Comparison of ENCODE assay signal across 1 cellular context in the genomic region with DNA sequence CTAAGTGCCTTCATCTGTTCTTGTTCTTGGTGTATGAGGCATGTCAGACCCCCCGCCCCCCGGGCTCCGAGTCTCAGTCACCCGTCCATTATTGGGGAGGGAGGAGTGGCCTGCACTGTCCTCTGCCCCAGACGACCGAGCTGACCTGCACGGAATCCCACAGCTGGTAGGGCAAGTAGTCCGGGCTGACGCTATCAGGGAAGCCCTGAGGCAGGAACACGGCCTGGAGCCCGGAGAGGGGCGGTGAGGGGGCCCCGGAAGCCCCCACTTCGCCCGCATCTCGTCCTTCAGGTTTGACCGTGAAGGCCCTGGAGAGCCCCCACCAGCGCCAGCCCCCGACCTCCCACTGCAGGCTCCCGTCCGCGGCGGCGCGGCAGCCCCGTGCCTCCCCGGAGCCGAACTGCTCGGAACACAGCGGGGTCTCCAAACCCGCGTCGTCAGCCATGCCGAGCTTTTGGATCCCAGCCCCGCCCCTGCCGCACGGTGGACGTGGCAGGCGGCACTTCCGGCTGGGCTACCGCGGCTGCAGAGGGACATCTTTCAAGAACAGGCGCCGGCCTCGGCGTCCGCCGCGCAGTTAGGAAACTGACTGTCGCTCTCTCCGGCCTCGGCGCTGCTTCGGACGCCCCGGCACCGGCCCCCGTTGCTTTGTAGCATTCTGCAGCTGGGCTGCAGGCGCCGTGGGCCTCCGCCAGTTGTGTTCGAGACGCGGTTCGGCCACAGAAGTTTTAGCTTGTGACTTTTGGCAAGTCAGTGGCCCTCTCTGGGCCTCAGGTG.
TF ChIP-seq lines count a peak whose summit lies in the region.

A gene (minus strand): TSS at position 463 of the 777 bp plus-strand sequence. CDS start 18 bp downstream, at position 445.

TF ChIP-seq in HepG2, 621 proteins besides CTCF, POLR2A, EP300 and RAD21 (continued from another document and continues in another):
- TF ChIP-seq HDAC1 (CRISPR knock-in tag; IDR thresholded peaks at IDR 0.05) = peak; percentile 95
- TF ChIP-seq HDAC2 (CRISPR knock-in tag; IDR thresholded peaks at IDR 0.05) = peak; percentile 95
- no peak for TF ChIP-seq IKZF1 (IDR thresholded peaks at IDR 0.05)
- TF ChIP-seq, protein P1, sequence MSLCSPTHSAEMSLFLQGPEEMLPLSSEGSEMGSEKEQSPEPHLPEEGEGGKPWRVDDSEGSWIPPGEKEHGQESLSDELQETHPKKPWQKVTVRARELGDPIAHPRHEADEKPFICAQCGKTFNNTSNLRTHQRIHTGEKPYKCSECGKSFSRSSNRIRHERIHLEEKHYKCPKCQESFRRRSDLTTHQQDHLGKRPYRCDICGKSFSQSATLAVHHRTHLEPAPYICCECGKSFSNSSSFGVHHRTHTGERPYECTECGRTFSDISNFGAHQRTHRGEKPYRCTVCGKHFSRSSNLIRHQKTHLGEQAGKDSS (CRISPR knock-in tag; IDR thresholded peaks at IDR 0.05; ENCODE audit: borderline replicate concordance, low read depth) = peak; percentile 67; the same call in 1 of the 2 replicates
- TF ChIP-seq ZNF703 (CRISPR knock-in tag; IDR thresholded peaks at IDR 0.05; ENCODE audit: borderline replicate concordance) = no peak
- TF ChIP-seq TMF1 (CRISPR knock-in tag; IDR thresholded peaks at IDR 0.05; ENCODE audit: low read depth) = peak; percentile 64; the same call in 1 of the 2 replicates
- no peak for TF ChIP-seq TCF7 (IDR thresholded peaks at IDR 0.05; ENCODE audit: low read depth)
- TF ChIP-seq ZNF788 (CRISPR knock-in tag; IDR thresholded peaks at IDR 0.05; ENCODE audit: borderline replicate concordance) = peak; percentile 99
- TF ChIP-seq, protein P2, sequence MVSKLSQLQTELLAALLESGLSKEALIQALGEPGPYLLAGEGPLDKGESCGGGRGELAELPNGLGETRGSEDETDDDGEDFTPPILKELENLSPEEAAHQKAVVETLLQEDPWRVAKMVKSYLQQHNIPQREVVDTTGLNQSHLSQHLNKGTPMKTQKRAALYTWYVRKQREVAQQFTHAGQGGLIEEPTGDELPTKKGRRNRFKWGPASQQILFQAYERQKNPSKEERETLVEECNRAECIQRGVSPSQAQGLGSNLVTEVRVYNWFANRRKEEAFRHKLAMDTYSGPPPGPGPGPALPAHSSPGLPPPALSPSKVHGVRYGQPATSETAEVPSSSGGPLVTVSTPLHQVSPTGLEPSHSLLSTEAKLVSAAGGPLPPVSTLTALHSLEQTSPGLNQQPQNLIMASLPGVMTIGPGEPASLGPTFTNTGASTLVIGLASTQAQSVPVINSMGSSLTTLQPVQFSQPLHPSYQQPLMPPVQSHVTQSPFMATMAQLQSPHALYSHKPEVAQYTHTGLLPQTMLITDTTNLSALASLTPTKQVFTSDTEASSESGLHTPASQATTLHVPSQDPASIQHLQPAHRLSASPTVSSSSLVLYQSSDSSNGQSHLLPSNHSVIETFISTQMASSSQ (IDR thresholded peaks at IDR 0.05; ENCODE audit: low read depth) = peak; percentile 14; the same call in 1 of the 2 replicates
- TF ChIP-seq, protein P2 (CRISPR knock-in tag; IDR thresholded peaks at IDR 0.05; ENCODE audit: borderline replicate concordance) = peak; percentile 87
- TF ChIP-seq ZNF672 (CRISPR knock-in tag; IDR thresholded peaks at IDR 0.05) = peak; percentile 82; the same call in 1 of the 2 replicates
- peak; percentile 93 for TF ChIP-seq ZNF329 (CRISPR knock-in tag; IDR thresholded peaks at IDR 0.05; ENCODE audit: low read depth)
- TF ChIP-seq ZNF296 (CRISPR knock-in tag; conservative IDR thresholded peaks at IDR 0.05) = no peak; the same call in 1 of the 2 replicates
- no peak for TF ChIP-seq KLF12 (CRISPR knock-in tag; IDR thresholded peaks at IDR 0.05; ENCODE audit: borderline replicate concordance)
- TF ChIP-seq SUZ12 (IDR thresholded peaks at IDR 0.05; ENCODE audit: low read depth, low read length) = no peak
- TF ChIP-seq MAFF (IDR thresholded peaks at IDR 0.05; ENCODE audit: low read depth, low read length) = no peak
- TF ChIP-seq, protein P3, sequence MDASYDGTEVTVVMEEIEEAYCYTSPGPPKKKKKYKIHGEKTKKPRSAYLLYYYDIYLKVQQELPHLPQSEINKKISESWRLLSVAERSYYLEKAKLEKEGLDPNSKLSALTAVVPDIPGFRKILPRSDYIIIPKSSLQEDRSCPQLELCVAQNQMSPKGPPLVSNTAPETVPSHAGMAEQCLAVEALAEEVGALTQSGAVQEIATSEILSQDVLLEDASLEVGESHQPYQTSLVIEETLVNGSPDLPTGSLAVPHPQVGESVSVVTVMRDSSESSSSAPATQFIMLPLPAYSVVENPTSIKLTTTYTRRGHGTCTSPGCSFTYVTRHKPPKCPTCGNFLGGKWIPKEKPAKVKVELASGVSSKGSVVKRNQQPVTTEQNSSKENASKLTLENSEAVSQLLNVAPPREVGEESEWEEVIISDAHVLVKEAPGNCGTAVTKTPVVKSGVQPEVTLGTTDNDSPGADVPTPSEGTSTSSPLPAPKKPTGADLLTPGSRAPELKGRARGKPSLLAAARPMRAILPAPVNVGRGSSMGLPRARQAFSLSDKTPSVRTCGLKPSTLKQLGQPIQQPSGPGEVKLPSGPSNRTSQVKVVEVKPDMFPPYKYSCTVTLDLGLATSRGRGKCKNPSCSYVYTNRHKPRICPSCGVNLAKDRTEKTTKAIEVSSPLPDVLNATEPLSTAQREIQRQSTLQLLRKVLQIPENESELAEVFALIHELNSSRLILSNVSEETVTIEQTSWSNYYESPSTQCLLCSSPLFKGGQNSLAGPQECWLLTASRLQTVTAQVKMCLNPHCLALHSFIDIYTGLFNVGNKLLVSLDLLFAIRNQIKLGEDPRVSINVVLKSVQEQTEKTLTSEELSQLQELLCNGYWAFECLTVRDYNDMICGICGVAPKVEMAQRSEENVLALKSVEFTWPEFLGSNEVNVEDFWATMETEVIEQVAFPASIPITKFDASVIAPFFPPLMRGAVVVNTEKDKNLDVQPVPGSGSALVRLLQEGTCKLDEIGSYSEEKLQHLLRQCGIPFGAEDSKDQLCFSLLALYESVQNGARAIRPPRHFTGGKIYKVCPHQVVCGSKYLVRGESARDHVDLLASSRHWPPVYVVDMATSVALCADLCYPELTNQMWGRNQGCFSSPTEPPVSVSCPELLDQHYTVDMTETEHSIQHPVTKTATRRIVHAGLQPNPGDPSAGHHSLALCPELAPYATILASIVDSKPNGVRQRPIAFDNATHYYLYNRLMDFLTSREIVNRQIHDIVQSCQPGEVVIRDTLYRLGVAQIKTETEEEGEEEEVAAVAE (CRISPR knock-in tag; IDR thresholded peaks at IDR 0.05; ENCODE audit: borderline replicate concordance) = peak; percentile 73; the same call in 1 of the 2 replicates
- peak; percentile 97 for TF ChIP-seq MED8 (CRISPR knock-in tag; IDR thresholded peaks at IDR 0.05; ENCODE audit: insufficient replicate concordance)
- peak; percentile 96; the same call in 1 of the 2 replicates for TF ChIP-seq WIZ (CRISPR knock-in tag; IDR thresholded peaks at IDR 0.05)
- TF ChIP-seq ZNF878 (CRISPR knock-in tag; IDR thresholded peaks at IDR 0.05) = no peak; the same call in 1 of the 2 replicates
- TF ChIP-seq ARID2 (CRISPR knock-in tag; IDR thresholded peaks at IDR 0.05; ENCODE audit: borderline replicate concordance) = peak; percentile 84; the same call in 1 of the 2 replicates
- no peak for TF ChIP-seq NCOA5 (CRISPR knock-in tag; IDR thresholded peaks at IDR 0.05)
- TF ChIP-seq RFX3 (CRISPR knock-in tag; IDR thresholded peaks at IDR 0.05) = no peak
- TF ChIP-seq KLF16 (CRISPR knock-in tag; IDR thresholded peaks at IDR 0.05) = peak in 1 of 2 experiments; percentile 99; a peak in 2 of 4 replicates
- TF ChIP-seq, protein P4, sequence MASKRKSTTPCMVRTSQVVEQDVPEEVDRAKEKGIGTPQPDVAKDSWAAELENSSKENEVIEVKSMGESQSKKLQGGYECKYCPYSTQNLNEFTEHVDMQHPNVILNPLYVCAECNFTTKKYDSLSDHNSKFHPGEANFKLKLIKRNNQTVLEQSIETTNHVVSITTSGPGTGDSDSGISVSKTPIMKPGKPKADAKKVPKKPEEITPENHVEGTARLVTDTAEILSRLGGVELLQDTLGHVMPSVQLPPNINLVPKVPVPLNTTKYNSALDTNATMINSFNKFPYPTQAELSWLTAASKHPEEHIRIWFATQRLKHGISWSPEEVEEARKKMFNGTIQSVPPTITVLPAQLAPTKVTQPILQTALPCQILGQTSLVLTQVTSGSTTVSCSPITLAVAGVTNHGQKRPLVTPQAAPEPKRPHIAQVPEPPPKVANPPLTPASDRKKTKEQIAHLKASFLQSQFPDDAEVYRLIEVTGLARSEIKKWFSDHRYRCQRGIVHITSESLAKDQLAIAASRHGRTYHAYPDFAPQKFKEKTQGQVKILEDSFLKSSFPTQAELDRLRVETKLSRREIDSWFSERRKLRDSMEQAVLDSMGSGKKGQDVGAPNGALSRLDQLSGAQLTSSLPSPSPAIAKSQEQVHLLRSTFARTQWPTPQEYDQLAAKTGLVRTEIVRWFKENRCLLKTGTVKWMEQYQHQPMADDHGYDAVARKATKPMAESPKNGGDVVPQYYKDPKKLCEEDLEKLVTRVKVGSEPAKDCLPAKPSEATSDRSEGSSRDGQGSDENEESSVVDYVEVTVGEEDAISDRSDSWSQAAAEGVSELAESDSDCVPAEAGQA (IDR thresholded peaks at IDR 0.05; ENCODE audit: low read depth) = peak; percentile 88
- TF ChIP-seq, protein P4 (CRISPR knock-in tag; IDR thresholded peaks at IDR 0.05; ENCODE audit: borderline replicate concordance) = no peak
- TF ChIP-seq TAF15 (IDR thresholded peaks at IDR 0.05; ENCODE audit: low read depth, low read length, poor library complexity, severe bottlenecking) = peak; percentile 72
- no peak for TF ChIP-seq RBAK (CRISPR knock-in tag; IDR thresholded peaks at IDR 0.05)
- peak; percentile 52 for TF ChIP-seq BRCA1 (CRISPR knock-in tag; IDR thresholded peaks at IDR 0.05)
- peak; percentile 18; the same call in 1 of the 2 replicates for TF ChIP-seq SETDB1 (CRISPR knock-in tag; IDR thresholded peaks at IDR 0.05; ENCODE audit: borderline replicate concordance)
